1 cellular context compared by ENCODE assay signal in genomic region chr3:79041621-79042020, GRCh38.
TF ChIP-seq lines count a peak whose summit lies in the region.

No MANE protein-coding gene starts in this region.

TF ChIP-seq in WTC11, 78 proteins besides CTCF, POLR2A, EP300 and RAD21 (continued from another document):
- TF ChIP-seq AR (CRISPR knock-in tag; IDR thresholded peaks at IDR 0.05) (no peak), ZBTB21 (CRISPR knock-in tag; IDR thresholded peaks at IDR 0.05; ENCODE audit: borderline replicate concordance) (no peak), FOXJ3 (CRISPR knock-in tag; IDR thresholded peaks at IDR 0.05; ENCODE audit: borderline replicate concordance) (no peak), NR3C1 (CRISPR knock-in tag; conservative IDR thresholded peaks at IDR 0.05; ENCODE audit: low read depth) (no peak), ZNF263 (CRISPR knock-in tag; IDR thresholded peaks at IDR 0.05; ENCODE audit: low read depth) (no peak), RORB (CRISPR knock-in tag; IDR thresholded peaks at IDR 0.05) (no peak), IRF2 (CRISPR knock-in tag; IDR thresholded peaks at IDR 0.05; ENCODE audit: borderline replicate concordance, low read depth) (no peak), ZSCAN18 (CRISPR knock-in tag; IDR thresholded peaks at IDR 0.05) (no peak), USF1 (CRISPR knock-in tag; IDR thresholded peaks at IDR 0.05) (no peak), E2F4 (CRISPR knock-in tag; IDR thresholded peaks at IDR 0.05; ENCODE audit: borderline replicate concordance, low read depth) (no peak), STAT6 (CRISPR knock-in tag; conservative IDR thresholded peaks at IDR 0.05; ENCODE audit: low read depth) (no peak), MXD4 (CRISPR knock-in tag; IDR thresholded peaks at IDR 0.05; ENCODE audit: borderline replicate concordance) (no peak), CREM (CRISPR knock-in tag; IDR thresholded peaks at IDR 0.05) (no peak), JUN (CRISPR knock-in tag; IDR thresholded peaks at IDR 0.05) (no peak), HMGXB4 (CRISPR knock-in tag; IDR thresholded peaks at IDR 0.05) (no peak), ZNF219 (CRISPR knock-in tag; IDR thresholded peaks at IDR 0.05; ENCODE audit: borderline replicate concordance) (no peak), KAT7 (CRISPR knock-in tag; IDR thresholded peaks at IDR 0.05; ENCODE audit: borderline replicate concordance) (no peak)
